In the genomic region with DNA sequence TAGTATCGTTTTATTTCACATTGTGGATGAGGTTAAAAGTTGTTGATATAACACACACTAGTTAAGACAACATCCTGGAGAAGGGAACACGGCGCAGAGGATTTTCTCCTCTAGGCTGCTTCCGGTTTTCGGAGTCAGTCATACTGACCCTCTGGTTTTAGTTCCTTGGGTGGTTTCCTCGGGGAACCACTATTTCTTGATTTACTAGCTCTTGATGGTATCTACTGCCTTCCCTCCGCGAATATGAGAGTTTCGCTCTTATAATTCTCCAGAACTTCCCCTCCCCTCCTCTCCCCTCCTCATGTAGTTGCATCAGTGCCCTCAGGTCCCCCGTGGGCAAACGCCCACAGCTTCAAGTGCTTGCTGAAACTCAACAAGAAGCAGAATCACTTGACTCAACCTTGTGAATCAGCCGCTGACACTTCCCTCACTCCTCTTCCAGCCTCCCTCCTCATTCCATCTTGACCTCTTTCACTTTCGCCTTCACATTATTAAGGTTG, we compare ENCODE assay signal across 8 cellular contexts. TPM values are rescaled to one million over a fixed set of nuclear protein-coding genes. Genes with fewer than 3 reads are reported as not detected.
DNase-seq lines count a peak whose midpoint lies in the region; ATAC-seq lines count a peak whose summit lies in the region.

No MANE protein-coding gene starts in this region.

- intact Hi-C loops in CD4-positive, alpha-beta memory T cell (cut with micrococcal nuclease) = no loop called here

- peaks cover 14% of the 10 kb centered on the region for H3K4me1 ChIP-seq in CD4-positive, alpha-beta memory T cell (ENCODE audit: insufficient read depth, low read length)

- H3K36me3 ChIP-seq in CD4-positive, alpha-beta memory T cell (ENCODE audit: insufficient read depth, low read length) = no peaks in the 10 kb centered on the region

- peak overlapping the region; percentile 80 to 92 (median 87) for H3K4me3 Mint-ChIP-seq in CD4-positive, alpha-beta memory T cell
- H3K4me3 Mint-ChIP-seq in activated naive CD8-positive, alpha-beta T cell treated with anti-CD3 and anti-CD28 coated beads, Interleukin-2, amount 50 U/mL, for 24 hours = peak overlapping the region; percentile 58

- H3K27ac ChIP-seq in CD4-positive, alpha-beta memory T cell (ENCODE audit: low read depth, low read length) = no peak overlapping the region

- H3K4me1 Mint-ChIP-seq in CD4-positive, alpha-beta memory T cell = peaks cover 12 to 23% (median 18%) of the 10 kb centered on the region in 4 donors
- H3K4me1 Mint-ChIP-seq in activated naive CD8-positive, alpha-beta T cell treated with anti-CD3 and anti-CD28 coated beads, Interleukin-2, amount 50 U/mL, for 24 hours = peaks cover 40% of the 10 kb centered on the region

- H3K27me3 ChIP-seq in CD4-positive, alpha-beta memory T cell (ENCODE audit: insufficient read depth, low read length) = no peaks in the 10 kb centered on the region

- peak; percentile 49 for ATAC-seq in GM21367 (IDR thresholded peaks at IDR 0.05; ENCODE audit: unreplicated experiment)
- peak; percentile 92 for ATAC-seq in activated naive CD8-positive, alpha-beta T cell treated with anti-CD3 and anti-CD28 coated beads, Interleukin-2, amount 50 U/mL, for 24 hours

- peak overlapping the region; percentile 13 to 16 for H3K4me3 ChIP-seq in CD4-positive, alpha-beta memory T cell (ENCODE audit: low read length in 2 of 2)

- H3K36me3 Mint-ChIP-seq in CD4-positive, alpha-beta memory T cell = no peaks in the 10 kb centered on the region
- H3K36me3 Mint-ChIP-seq in activated naive CD8-positive, alpha-beta T cell treated with anti-CD3 and anti-CD28 coated beads, Interleukin-2, amount 50 U/mL, for 24 hours (ENCODE audit: low read depth) = no peaks in the 10 kb centered on the region

- peaks cover 16% of the 10 kb centered on the region in 2 donors for H3K27me3 Mint-ChIP-seq in CD4-positive, alpha-beta memory T cell
- H3K27me3 Mint-ChIP-seq in activated naive CD8-positive, alpha-beta T cell treated with anti-CD3 and anti-CD28 coated beads, Interleukin-2, amount 50 U/mL, for 24 hours = peaks cover 55% of the 10 kb centered on the region

- no peaks in the 10 kb centered on the region for H3K9me3 ChIP-seq in CD4-positive, alpha-beta memory T cell (ENCODE audit: control insufficient read depth in 1 of 2, low read length in 2 of 2)

- DNase-seq in CD4-positive, alpha-beta memory T cell = peak in 1 of 5 donors; percentile 5
- DNase-seq in MV-4-11 (lab: John Stamatoyannopoulos, UW) (peak; percentile 99), AG08396 (ENCODE audit: low spot score) (no peak), DMS 273 (lab: John Stamatoyannopoulos, UW; ENCODE audit: unreplicated experiment) (no peak), GM03348 (ENCODE audit: low spot score) (no peak)
- DNase-seq in activated naive CD8-positive, alpha-beta T cell treated with anti-CD3 and anti-CD28 coated beads, Interleukin-2, amount 50 U/mL, for 24 hours = peak; percentile 72
- peak; percentile 79 for DNase-seq in stimulated activated CD8-positive, alpha-beta memory T cell treated with anti-CD3 and anti-CD28 coated beads, Interleukin-4, amount 100 ng/mL, for 48 hours

- H3K9me3 Mint-ChIP-seq in CD4-positive, alpha-beta memory T cell = no peaks in the 10 kb centered on the region
- no peaks in the 10 kb centered on the region for H3K9me3 Mint-ChIP-seq in activated naive CD8-positive, alpha-beta T cell treated with anti-CD3 and anti-CD28 coated beads, Interleukin-2, amount 50 U/mL, for 24 hours

- H3K27ac Mint-ChIP-seq in CD4-positive, alpha-beta memory T cell = peak overlapping the region in 5 of 7 donors; percentile 20 to 70 (median 65)
- peak overlapping the region; percentile 84 for H3K27ac Mint-ChIP-seq in activated naive CD8-positive, alpha-beta T cell treated with anti-CD3 and anti-CD28 coated beads, Interleukin-2, amount 50 U/mL, for 24 hours

- CTCF ChIA-PET in CD4-positive, alpha-beta memory T cell (lab: Charles Lee; ENCODE audit: partially characterized antibody) = no interaction called here

- POLR2A ChIA-PET in CD4-positive, alpha-beta memory T cell (lab: Charles Lee; ENCODE audit: partially characterized antibody) = interaction anchor here (1.0 to 1.2 kb wide), 2 partner anchors 189 to 195 kb away, joined by 3 read pairs; no protein-coding TSS in a partner anchor

RNA-seq across cellular contexts. Expression of a gene that starts 15.9 kb away (rescaled TPM):
- total RNA-seq in CD4-positive, alpha-beta memory T cell = not detected
- not detected for polyA plus RNA-seq in CD4-positive, alpha-beta memory T cell

RNA-seq across cellular contexts. Expression of a gene that starts 40.6 kb away (rescaled TPM):
- total RNA-seq in CD4-positive, alpha-beta memory T cell = under 1 TPM; 0.32 to 0.64 TPM
- 1 to 10 TPM in 1 of 2 donors, under 1 TPM in 1; 0.31 to 1.3 TPM for polyA plus RNA-seq in CD4-positive, alpha-beta memory T cell

Comparison
In these comparisons a context has a peak if more than half of its experiments do, and no peak if none do; other contexts are left out.
1. DNase-seq: peak in MV-4-11 (single experiment), activated naive CD8-positive, alpha-beta T cell treated with anti-CD3 and anti-CD28 coated beads, Interleukin-2, amount 50 U/mL, for 24 hours (single experiment) and stimulated activated CD8-positive, alpha-beta memory T cell treated with anti-CD3 and anti-CD28 coated beads, Interleukin-4, amount 100 ng/mL, for 48 hours (single experiment); none in AG08396 (single experiment), DMS 273 (single experiment) and GM03348 (single experiment).